In genomic region chr3:155743616-155744015, GRCh38 we compare ENCODE assay signal across 8 cellular contexts. TPM values are rescaled to one million over a fixed set of nuclear protein-coding genes. Genes with fewer than 3 reads are reported as not detected.
DNase-seq lines count a peak whose midpoint lies in the region; ATAC-seq and TF ChIP-seq lines count a peak whose summit lies in the region.

No MANE protein-coding gene starts in this region.

- intact Hi-C loops in activated CD4-positive, alpha-beta memory T cell treated with anti-CD3 and anti-CD28 coated beads for 36 hours (cut with micrococcal nuclease), result loop anchor here (2.0 to 5.0 kb wide), 2 partner anchors 64 to 111 kb away; partner anchors contain the start of genes C3orf33 and SLC33A1

- peaks cover 13% of the 10 kb centered on the region; the same call in 1 of the 2 replicates for H3K27me3 ChIP-seq in SK-N-SH (ENCODE audit: insufficient read depth)
- H3K27me3 ChIP-seq in iPS-20b (ENCODE audit: insufficient read depth, low read length), result peaks cover 4% of the 10 kb centered on the region; the same call in 1 of the 2 replicates
- no peaks in the 10 kb centered on the region for H3K27me3 ChIP-seq in stomach smooth muscle (ENCODE audit: control insufficient read depth in 1 of 2, insufficient read depth in 2 of 2, low read length in 2 of 2)

- H3F3A ChIP-seq in SK-N-SH (replicated peaks; ENCODE audit: insufficient read depth), result no peaks in the 10 kb centered on the region

- peaks cover 38% of the 10 kb centered on the region for H3K27me3 Mint-ChIP-seq in activated CD4-positive, alpha-beta memory T cell treated with anti-CD3 and anti-CD28 coated beads for 36 hours

- POLR2A ChIA-PET in SK-N-SH (lab: Yijun Ruan, JAX), result no interaction called here
- POLR2A ChIA-PET in activated CD4-positive, alpha-beta memory T cell treated with anti-CD3 and anti-CD28 coated beads for 36 hours (lab: Charles Lee), result no interaction called here

- H3K4me3 ChIP-seq in SK-N-SH (ENCODE audit: low read depth in 2 of 2, low read length in 1 of 2), result peak overlapping the region; percentile 79 to 82
- peak overlapping the region; percentile 90 for H3K4me3 ChIP-seq in iPS-20b (ENCODE audit: low read length)
- peak overlapping the region; percentile 89 to 90 for H3K4me3 ChIP-seq in stomach smooth muscle (ENCODE audit: low read length in 2 of 2)

- H3K4me1 ChIP-seq in SK-N-SH (ENCODE audit: control insufficient read depth in 1 of 2, insufficient read depth in 2 of 2, low read depth in 1 of 2, low read length in 1 of 2) (peaks cover 0 to 6% of the 10 kb centered on the region in 2 experiments; a peak in 1 of 4 replicates), iPS-20b (ENCODE audit: insufficient read depth, low read length) (peaks cover 26% of the 10 kb centered on the region), stomach smooth muscle (ENCODE audit: control insufficient read depth, insufficient read depth, low read length) (peaks cover 12% of the 10 kb centered on the region)

- H3K4me1 Mint-ChIP-seq in activated CD4-positive, alpha-beta memory T cell treated with anti-CD3 and anti-CD28 coated beads for 36 hours (ENCODE audit: low read depth), result peaks cover 15% of the 10 kb centered on the region

- no peaks in the 10 kb centered on the region for H4K20me1 ChIP-seq in SK-N-SH (ENCODE audit: insufficient read depth)

- no peaks in the 10 kb centered on the region for H3K9me3 Mint-ChIP-seq in activated CD4-positive, alpha-beta memory T cell treated with anti-CD3 and anti-CD28 coated beads for 36 hours

- WGBS in SK-N-SH (ENCODE audit: low lambda C conversion rate), result 25% methylated on average over 8 of the region's 8 CpGs

- no peak for TF ChIP-seq EP300 in SK-N-SH (IDR thresholded peaks at IDR 0.05; ENCODE audit: borderline replicate concordance in 1 of 2, low read depth in 1 of 2, low read length in 1 of 2)

- H3K4me2 ChIP-seq in SK-N-SH, result peak overlapping the region; percentile 98

- DNase-seq in SK-N-SH (peak; percentile 23), T1000 (lab: John Stamatoyannopoulos, UW) (no peak)
- no peak for DNase-seq in activated CD4-positive, alpha-beta memory T cell treated with anti-CD3 and anti-CD28 coated beads for 36 hours
- no peak for DNase-seq in stimulated activated CD4-positive, alpha-beta T cell treated with anti-CD3 and anti-CD28 coated beads, Interleukin-4, amount 100 ng/mL, for 1 hour

- peak overlapping the region; percentile 99 for H2AFZ ChIP-seq in SK-N-SH (ENCODE audit: low read depth)

- no peaks in the 10 kb centered on the region for H3K9me3 ChIP-seq in SK-N-SH
- H3K9me3 ChIP-seq in iPS-20b (ENCODE audit: insufficient read depth, low read depth, low read length), result no peaks in the 10 kb centered on the region
- H3K9me3 ChIP-seq in stomach smooth muscle (ENCODE audit: control insufficient read depth in 2 of 2, low read length in 2 of 2), result no peaks in the 10 kb centered on the region

- no peak for TF ChIP-seq CTCF in SK-N-SH (IDR thresholded peaks at IDR 0.05)

- CTCF ChIA-PET in SK-N-SH (lab: Yijun Ruan, JAX), result interaction anchor here (1.2 to 1.6 kb wide), 3 partner anchors 9 to 126 kb away, joined by 3 to 4 read pairs (median 3); no protein-coding TSS in a partner anchor
- CTCF ChIA-PET in activated CD4-positive, alpha-beta memory T cell treated with anti-CD3 and anti-CD28 coated beads for 36 hours (lab: Charles Lee), result interaction anchor here (1.0 kb wide), 1 partner anchor 9 kb away, joined by 4 read pairs; no protein-coding TSS in a partner anchor

- H3K9me2 ChIP-seq in SK-N-SH, result no peaks in the 10 kb centered on the region

- H3K9ac ChIP-seq in SK-N-SH (peak overlapping the region; percentile 49; the same call in 1 of the 2 replicates), iPS-20b (ENCODE audit: low read depth, low read length) (peak overlapping the region; percentile 89; the same call in 1 of the 2 replicates), stomach smooth muscle (ENCODE audit: low read length in 2 of 2) (peak overlapping the region; percentile 0 to 66)

- no peak for TF ChIP-seq RAD21 in SK-N-SH (IDR thresholded peaks at IDR 0.05; ENCODE audit: low read length)

- H3K36me3 ChIP-seq in SK-N-SH (replicated peaks in 1 of 2; ENCODE audit: control insufficient read depth in 1 of 2, insufficient read depth in 2 of 2, low read length in 1 of 2) (no peaks in the 10 kb centered on the region), iPS-20b (ENCODE audit: insufficient read depth, low read depth, low read length) (no peaks in the 10 kb centered on the region), stomach smooth muscle (ENCODE audit: control insufficient read depth in 2 of 2, insufficient read depth in 2 of 2, low read length in 2 of 2) (no peaks in the 10 kb centered on the region)

- peak overlapping the region; percentile 79 for H3K4me3 Mint-ChIP-seq in activated CD4-positive, alpha-beta memory T cell treated with anti-CD3 and anti-CD28 coated beads for 36 hours

- ATAC-seq in SK-N-SH treated with all-trans-retinoic acid at 6 μM for 48 hours (no peak), HG03196 (IDR thresholded peaks at IDR 0.05; ENCODE audit: unreplicated experiment) (no peak)

- H3K36me3 Mint-ChIP-seq in activated CD4-positive, alpha-beta memory T cell treated with anti-CD3 and anti-CD28 coated beads for 36 hours, result no peaks in the 10 kb centered on the region

- no peaks in the 10 kb centered on the region for H3K79me2 ChIP-seq in SK-N-SH (ENCODE audit: insufficient read depth)

- H3K27ac ChIP-seq in SK-N-SH (ENCODE audit: low read depth in 2 of 2, low read length in 1 of 2) (no peak overlapping the region), iPS-20b (ENCODE audit: low read length) (no peak overlapping the region), stomach smooth muscle (ENCODE audit: low read length) (no peak overlapping the region)

- no peak overlapping the region for H3K27ac Mint-ChIP-seq in activated CD4-positive, alpha-beta memory T cell treated with anti-CD3 and anti-CD28 coated beads for 36 hours

TF ChIP-seq in SK-N-SH, 30 proteins besides CTCF, POLR2A, EP300 and RAD21:
- 0 out of 2 replicates have a peak, but pooled peaks have one; percentile 14 for TF ChIP-seq RFX5 (IDR thresholded peaks at IDR 0.05; ENCODE audit: low read length)
- no peak for TF ChIP-seq FOSL2 (IDR thresholded peaks at IDR 0.05; ENCODE audit: borderline replicate concordance, low read depth)
TF ChIP-seq in SK-N-SH: peak in this region for 1.

TF ChIP-seq in SK-N-SH treated with all-trans-retinoic acid at 6 μM for 48 hours, 23 proteins besides CTCF, POLR2A, EP300 and RAD21:
- TF ChIP-seq ESRRG (CRISPR knock-in tag; IDR thresholded peaks at IDR 0.05) (no peak), OSR1 (CRISPR knock-in tag; IDR thresholded peaks at IDR 0.05) (no peak), TOX (CRISPR knock-in tag; IDR thresholded peaks at IDR 0.05; ENCODE audit: borderline replicate concordance) (no peak), TCF4 (CRISPR knock-in tag; IDR thresholded peaks at IDR 0.05; ENCODE audit: borderline replicate concordance) (no peak), SNAI2 (CRISPR knock-in tag; IDR thresholded peaks at IDR 0.05) (no peak)

RNA-seq across cellular contexts. Expression of gene PLCH1, which starts 1.3 kb away (rescaled TPM):
- 0.08 and 0.26 TPM in 2 replicates for polyA plus RNA-seq in SK-N-SH (2012; rRNA removed)
- polyA plus RNA-seq in SK-N-SH (2012; cell fraction: cytosol; rRNA removed), result 0.10 and 0.13 TPM in 2 replicates
- polyA plus RNA-seq in SK-N-SH (2012; cell fraction: nucleus; rRNA removed), result 0.15 and 0.23 TPM in 2 replicates
- total RNA-seq in activated CD4-positive, alpha-beta memory T cell treated with anti-CD3 and anti-CD28 coated beads for 36 hours, result under 1 TPM; 0.10 to 0.12 TPM

Comparison
In these comparisons a context has a peak if more than half of its experiments do, and no peak if none do; other contexts are left out.
1. H3K9ac ChIP-seq: peak in every context shown above with its lines; median percentile 89 in iPS-20b; 49 in SK-N-SH; 33 in stomach smooth muscle.